Comparison of ENCODE assay signal across 8 cellular contexts in the genomic region with DNA sequence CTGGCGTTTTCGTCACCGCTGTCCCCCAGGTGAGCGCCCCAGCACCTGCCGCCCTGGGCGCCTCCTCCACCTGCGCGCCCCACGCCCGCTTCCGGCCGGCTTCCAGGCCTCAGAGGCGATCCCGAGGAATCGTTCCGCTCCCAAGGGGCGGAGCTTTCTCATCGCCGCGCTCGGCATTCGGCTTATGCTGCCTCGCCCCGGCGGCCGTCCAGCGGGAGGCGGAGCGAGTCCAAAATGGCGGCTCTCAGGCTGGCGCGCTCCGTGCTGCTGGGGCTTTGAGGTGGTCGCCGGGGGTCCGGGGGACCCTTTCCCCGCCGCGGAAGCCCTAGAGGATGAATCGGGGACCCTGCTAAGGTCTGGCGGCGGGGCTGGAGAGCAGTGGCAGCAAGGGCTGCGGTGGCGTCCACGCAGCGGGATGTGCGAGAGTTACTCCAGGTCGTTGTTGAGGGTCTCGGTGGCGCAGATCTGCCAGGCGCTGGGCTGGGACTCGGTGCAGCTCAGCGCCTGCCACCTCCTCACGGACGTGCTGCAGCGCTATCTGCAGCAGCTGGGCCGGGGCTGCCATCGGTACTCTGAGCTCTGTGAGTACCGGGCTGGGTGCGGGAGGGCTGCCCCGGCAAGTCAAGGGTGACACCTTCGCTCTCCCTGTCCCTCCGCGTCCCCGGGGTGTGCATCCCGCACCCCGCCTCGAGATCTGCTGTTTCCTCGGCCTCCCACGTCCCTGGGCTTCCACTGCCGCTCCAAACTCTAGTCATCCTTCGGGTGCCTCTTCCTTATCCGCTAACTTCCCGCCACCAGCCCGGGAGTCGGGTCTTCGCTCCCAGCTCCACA. TPM values are rescaled to one million over a fixed set of nuclear protein-coding genes. Genes with fewer than 3 reads are reported as not detected.
DNase-seq lines count a peak whose midpoint lies in the region; ATAC-seq and TF ChIP-seq lines count a peak whose summit lies in the region.

A gene with protein sequence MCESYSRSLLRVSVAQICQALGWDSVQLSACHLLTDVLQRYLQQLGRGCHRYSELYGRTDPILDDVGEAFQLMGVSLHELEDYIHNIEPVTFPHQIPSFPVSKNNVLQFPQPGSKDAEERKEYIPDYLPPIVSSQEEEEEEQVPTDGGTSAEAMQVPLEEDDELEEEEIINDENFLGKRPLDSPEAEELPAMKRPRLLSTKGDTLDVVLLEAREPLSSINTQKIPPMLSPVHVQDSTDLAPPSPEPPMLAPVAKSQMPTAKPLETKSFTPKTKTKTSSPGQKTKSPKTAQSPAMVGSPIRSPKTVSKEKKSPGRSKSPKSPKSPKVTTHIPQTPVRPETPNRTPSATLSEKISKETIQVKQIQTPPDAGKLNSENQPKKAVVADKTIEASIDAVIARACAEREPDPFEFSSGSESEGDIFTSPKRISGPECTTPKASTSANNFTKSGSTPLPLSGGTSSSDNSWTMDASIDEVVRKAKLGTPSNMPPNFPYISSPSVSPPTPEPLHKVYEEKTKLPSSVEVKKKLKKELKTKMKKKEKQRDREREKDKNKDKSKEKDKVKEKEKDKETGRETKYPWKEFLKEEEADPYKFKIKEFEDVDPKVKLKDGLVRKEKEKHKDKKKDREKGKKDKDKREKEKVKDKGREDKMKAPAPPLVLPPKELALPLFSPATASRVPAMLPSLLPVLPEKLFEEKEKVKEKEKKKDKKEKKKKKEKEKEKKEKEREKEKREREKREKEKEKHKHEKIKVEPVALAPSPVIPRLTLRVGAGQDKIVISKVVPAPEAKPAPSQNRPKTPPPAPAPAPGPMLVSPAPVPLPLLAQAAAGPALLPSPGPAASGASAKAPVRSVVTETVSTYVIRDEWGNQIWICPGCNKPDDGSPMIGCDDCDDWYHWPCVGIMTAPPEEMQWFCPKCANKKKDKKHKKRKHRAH (plus strand): TSS at position 211 of the 831 bp plus-strand sequence. CDS start 205 bp downstream, at position 416.

- DNase-seq in NCI-H1417 treated with DMSO at 0.1 percent for 48 hours (lab: John Stamatoyannopoulos, UW) (peak; percentile 13), T-helper 17 cell (peak; percentile 82 to 92 (median 83)), amygdala (lab: John Stamatoyannopoulos, UW) (peak; percentile 36 to 92 (median 80)), right atrium auricular region (ENCODE audit: low spot score) (peak; percentile 91), prostate gland (ENCODE audit: low spot score) (peak; percentile 86)

- H3K4me3 Mint-ChIP-seq in T-helper 17 cell: peak within 1 kb of the TSS; percentile 100

- H3K36me3 Mint-ChIP-seq in T-helper 17 cell (ENCODE audit: low read depth): peaks cover 8% of the 10 kb centered on the region

- TF ChIP-seq CTCF in right atrium auricular region (IDR thresholded peaks at IDR 0.05) (no peak), prostate gland (IDR thresholded peaks at IDR 0.05) (peak in 1 of 4 experiments; percentile 27)

- H3K4me1 ChIP-seq in right atrium auricular region: peaks cover 0 to 22% of the 10 kb centered on the region in 2 donors
- no peaks in the 10 kb centered on the region for H3K4me1 ChIP-seq in prostate gland (replicated peaks)
- H3K4me1 ChIP-seq in urinary bladder (ENCODE audit: insufficient read depth): no peaks in the 10 kb centered on the region

- peak within 1 kb of the TSS; percentile 56 to 83 for H3K27ac ChIP-seq in right atrium auricular region
- H3K27ac ChIP-seq in prostate gland: peak within 1 kb of the TSS; percentile 61 to 73
- no peak within 1 kb of the TSS for H3K27ac ChIP-seq in urinary bladder (ENCODE audit: low read depth)

- ATAC-seq in GM18502 (IDR thresholded peaks at IDR 0.05; ENCODE audit: poor library complexity, unreplicated experiment) (peak; percentile 91), HG02840 (IDR thresholded peaks at IDR 0.05; ENCODE audit: low FRiP score, unreplicated experiment) (peak; percentile 93), T-helper 17 cell (peak; percentile 95)

- TF ChIP-seq POLR2A in prostate gland (IDR thresholded peaks at IDR 0.05): peak; percentile 33

- H3K27me3 ChIP-seq in right atrium auricular region: no peaks in the 10 kb centered on the region
- H3K27me3 ChIP-seq in prostate gland (replicated peaks; ENCODE audit: insufficient read depth): no peaks in the 10 kb centered on the region

- no peaks in the 10 kb centered on the region for H3K36me3 ChIP-seq in right atrium auricular region
- H3K36me3 ChIP-seq in prostate gland: no peaks in the 10 kb centered on the region
- H3K36me3 ChIP-seq in urinary bladder (ENCODE audit: insufficient read depth): no peaks in the 10 kb centered on the region

- H3K4me3 ChIP-seq in right atrium auricular region (peak within 1 kb of the TSS; percentile 83 to 100), prostate gland (peak within 1 kb of the TSS; percentile 97 to 99), urinary bladder (ENCODE audit: low read depth, low read length) (peak within 1 kb of the TSS; percentile 89)

- H3K9me3 ChIP-seq in T-helper 17 cell (ENCODE audit: control insufficient read depth, low read length, poor library complexity, severe bottlenecking) (no peaks in the 10 kb centered on the region), right atrium auricular region (no peaks in the 10 kb centered on the region), prostate gland (no peaks in the 10 kb centered on the region)

- H3K4me1 Mint-ChIP-seq in T-helper 17 cell: peaks cover 28% of the 10 kb centered on the region

- under 1% methylated on average over 77 of the region's 77 CpGs for WGBS in prostate gland
- under 1% methylated on average over 77 of the region's 77 CpGs for WGBS in urinary bladder

- peak within 1 kb of the TSS; percentile 95 for H3K27ac Mint-ChIP-seq in T-helper 17 cell

- intact Hi-C loops in prostate gland (cut with DNase I): no loop called here

- H3K27me3 Mint-ChIP-seq in T-helper 17 cell: peaks cover 5% of the 10 kb centered on the region

RNA-seq across cellular contexts. Expression of the gene that starts here (rescaled TPM):
- total RNA-seq in T-helper 17 cell (10 to 100 TPM; 17.0 to 18.4 TPM), right atrium auricular region (1 to 10 TPM; 4.6 to 6.1 TPM), prostate gland (10 to 100 TPM in 1 of 2 donors, 1 to 10 TPM in 1; 4.4 to 20.2 TPM), urinary bladder (3.8 TPM)
- polyA plus RNA-seq in urinary bladder: 7.5 TPM

Comparison
In these comparisons a context has a peak if more than half of its experiments do, and no peak if none do; other contexts are left out.
1. DNase-seq: peak in every context shown above with its lines; median percentile 91 in right atrium auricular region; 86 in prostate gland; 83 in T-helper 17 cell; 80 in amygdala; 13 in NCI-H1417 treated with DMSO at 0.1 percent for 48 hours.